1 cellular context compared by ENCODE assay signal in the genomic region with DNA sequence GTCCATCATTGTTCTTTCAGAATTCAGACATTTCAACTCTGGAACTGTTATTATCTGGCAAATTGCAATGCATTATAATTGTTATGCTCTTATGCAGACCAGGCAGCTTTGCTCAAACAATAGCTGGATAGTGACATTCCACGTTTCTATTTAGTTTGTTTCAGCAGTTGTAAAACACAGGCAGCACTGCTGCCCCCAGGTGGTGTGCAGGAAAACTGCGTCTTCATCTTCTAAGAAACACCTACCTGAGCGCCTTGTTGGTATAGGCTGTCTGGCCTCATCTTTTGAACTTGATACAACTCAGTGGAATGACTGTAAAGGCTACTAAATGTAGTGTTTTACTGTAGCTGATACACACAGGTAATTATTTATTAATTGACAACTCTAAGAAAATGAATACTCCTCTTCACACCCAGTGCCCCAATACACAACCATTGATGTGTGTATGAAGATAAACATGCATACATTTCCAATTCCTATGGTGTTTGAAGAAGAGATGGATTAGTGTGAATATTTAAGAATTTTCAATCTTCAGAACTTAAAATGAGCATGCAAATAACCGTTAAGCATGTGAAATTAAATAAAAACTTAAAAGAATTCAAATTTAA.
TF ChIP-seq lines count a peak whose summit lies in the region.

No MANE protein-coding gene starts in this region.

TF ChIP-seq in Ishikawa, 13 proteins besides CTCF, POLR2A, EP300 and RAD21 (continued from another document):
- TF ChIP-seq EGR1 (IDR thresholded peaks at IDR 0.05) (no peak), ZBTB7A (IDR thresholded peaks at IDR 0.05; ENCODE audit: low read depth) (no peak), TAF1 (IDR thresholded peaks at IDR 0.05; ENCODE audit: low read depth) (no peak), TCF12 (IDR thresholded peaks at IDR 0.05; ENCODE audit: low read depth) (no peak), CEBPB (IDR thresholded peaks at IDR 0.05) (no peak), FOXM1 (IDR thresholded peaks at IDR 0.05; ENCODE audit: borderline replicate concordance, low read depth) (no peak), YY1 (IDR thresholded peaks at IDR 0.05; ENCODE audit: low read depth) (no peak)
- TF ChIP-seq, protein P1, sequence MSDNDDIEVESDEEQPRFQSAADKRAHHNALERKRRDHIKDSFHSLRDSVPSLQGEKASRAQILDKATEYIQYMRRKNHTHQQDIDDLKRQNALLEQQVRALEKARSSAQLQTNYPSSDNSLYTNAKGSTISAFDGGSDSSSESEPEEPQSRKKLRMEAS (IDR thresholded peaks at IDR 0.05) = no peak
